Comparison of ENCODE assay signal across 25 cellular contexts in the genomic region with DNA sequence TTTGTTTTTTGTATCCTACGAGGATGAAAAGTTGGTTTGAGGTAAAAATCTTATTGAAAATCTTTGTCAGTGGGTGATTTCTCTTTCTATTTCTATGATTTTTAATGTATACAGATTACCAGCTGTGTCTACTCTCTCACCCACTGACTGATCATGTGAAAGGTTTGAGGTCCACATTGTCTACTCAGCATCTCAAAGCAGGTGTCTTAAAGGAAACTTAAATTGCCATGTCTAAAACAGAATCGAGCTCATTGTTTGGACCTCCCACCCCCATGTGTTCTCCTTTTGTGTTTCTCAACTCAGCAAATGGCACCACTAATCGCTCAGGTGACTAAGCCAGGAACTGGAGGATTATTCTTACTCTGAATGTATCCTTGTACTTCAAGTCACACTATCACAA.
A peak's percentile ranks its signal among the peaks of the same experiment; 100 is the strongest.
DNase-seq lines count a peak whose midpoint lies in the region; ATAC-seq and TF ChIP-seq lines count a peak whose summit lies in the region.
"Had no signal": no experiment of that assay in that cellular context is flagged by ENCODE, and none has a peak within 500 bp of the region (broad histone marks: within the 10 kb centered on the region; RNA-seq: fewer than 3 reads in every experiment).

No MANE protein-coding gene starts in this region.

- H3K27ac Mint-ChIP-seq in GM23338 (no peak overlapping the region), WTC11 (no peak overlapping the region), neural progenitor cell (no peak overlapping the region)
- H3K27ac Mint-ChIP-seq: CD14-positive monocyte; CD4-positive, alpha-beta memory T cell; CD4-positive, CD25-positive, alpha-beta regulatory T cell; CD8-positive, alpha-beta memory T cell had no signal

- H3K36me3 Mint-ChIP-seq in GM23338 (ENCODE audit: low read depth) (no peaks in the 10 kb centered on the region; the same call in 2 of the 3 replicates), WTC11 (0 out of 2 replicates have a peak, but pooled peaks cover 6% of the 10 kb centered on the region), neural progenitor cell (no peaks in the 10 kb centered on the region)
- H3K36me3 Mint-ChIP-seq: CD14-positive monocyte; CD4-positive, alpha-beta memory T cell; CD4-positive, CD25-positive, alpha-beta regulatory T cell had no signal

- H3K9me3 Mint-ChIP-seq in GM23338 (no peaks in the 10 kb centered on the region; the same call in 2 of the 3 replicates), WTC11 (peaks cover 17% of the 10 kb centered on the region), neural progenitor cell (peaks cover 8% of the 10 kb centered on the region)

- TF ChIP-seq CTCF in GM23338 (conservative IDR thresholded peaks at IDR 0.05; ENCODE audit: low read depth in 2 of 2): no peak
- no peak for TF ChIP-seq CTCF in MM.1S (IDR thresholded peaks at IDR 0.05; ENCODE audit: low read length)
- no peak for TF ChIP-seq CTCF in WTC11 (IDR thresholded peaks at IDR 0.05)
- no peak for TF ChIP-seq CTCF in neural progenitor cell (IDR thresholded peaks at IDR 0.05)

- H3K27me3 Mint-ChIP-seq in GM23338 (ENCODE audit: insufficient read depth, low read depth, poor library complexity) (no peaks in the 10 kb centered on the region), WTC11 (ENCODE audit: low read depth) (no peaks in the 10 kb centered on the region), neural progenitor cell (ENCODE audit: insufficient read depth, low read depth) (peaks cover 2% of the 10 kb centered on the region)

- H3K9ac ChIP-seq in MM.1S (ENCODE audit: low read length): no peak overlapping the region
- H3K9ac ChIP-seq in neural progenitor cell: no peak overlapping the region
- H3K9ac ChIP-seq: BLaER1 had no signal

- H3K9me3 ChIP-seq in MM.1S (replicated peaks; ENCODE audit: insufficient read depth, low read length) (no peaks in the 10 kb centered on the region), neural progenitor cell (ENCODE audit: low read depth) (no peaks in the 10 kb centered on the region)
- H3K9me3 ChIP-seq: BE2C had no signal

- H2AFZ ChIP-seq in GM23338 (peak overlapping the region; percentile 45; the same call in 1 of the 2 replicates), MM.1S (ENCODE audit: low read length) (peak overlapping the region; percentile 20), neural progenitor cell (replicated peaks) (no peak overlapping the region)

- H3K79me2 ChIP-seq in GM23338 (replicated peaks; ENCODE audit: insufficient read depth) (no peaks in the 10 kb centered on the region), MM.1S (ENCODE audit: low read length) (no peaks in the 10 kb centered on the region), neural progenitor cell (ENCODE audit: low read depth) (no peaks in the 10 kb centered on the region)

- H3K4me1 Mint-ChIP-seq in GM23338: peaks cover 4% of the 10 kb centered on the region; the same call in 2 of the 3 replicates
- peaks cover 7% of the 10 kb centered on the region for H3K4me1 Mint-ChIP-seq in WTC11
- H3K4me1 Mint-ChIP-seq in neural progenitor cell: peaks cover 7% of the 10 kb centered on the region
- H3K4me1 Mint-ChIP-seq: CD14-positive monocyte; CD4-positive, alpha-beta memory T cell; CD4-positive, CD25-positive, alpha-beta regulatory T cell; CD8-positive, alpha-beta memory T cell had no signal

- no peak overlapping the region for H3K4me3 ChIP-seq in GM23338
- no peak overlapping the region for H3K4me3 ChIP-seq in MM.1S (ENCODE audit: low read length)
- no peak overlapping the region for H3K4me3 ChIP-seq in neural progenitor cell
- H3K4me3 ChIP-seq: BLaER1, GM12878 had no signal

- H3K27me3 ChIP-seq in GM23338 (ENCODE audit: insufficient read depth) (no peaks in the 10 kb centered on the region), MM.1S (replicated peaks; ENCODE audit: insufficient read depth, low read length) (no peaks in the 10 kb centered on the region), neural progenitor cell (no peaks in the 10 kb centered on the region)
- H3K27me3 ChIP-seq: BE2C, BLaER1 had no signal

- no peaks in the 10 kb centered on the region for H3K9me2 ChIP-seq in GM23338 (ENCODE audit: insufficient read depth)
- H3K9me2 ChIP-seq in MM.1S (replicated peaks; ENCODE audit: insufficient read depth, low read length): no peaks in the 10 kb centered on the region

- H3K27ac ChIP-seq in GM23338 (ENCODE audit: low read depth) (no peak overlapping the region), MM.1S (ENCODE audit: low read length) (peak overlapping the region; percentile 15; the same call in 1 of the 2 replicates), neural progenitor cell (no peak overlapping the region)
- H3K27ac ChIP-seq: BLaER1 had no signal

- H4K20me1 ChIP-seq in GM23338 (replicated peaks; ENCODE audit: insufficient read depth): no peaks in the 10 kb centered on the region
- H4K20me1 ChIP-seq in MM.1S (ENCODE audit: insufficient read depth, low read length): no peaks in the 10 kb centered on the region
- no peaks in the 10 kb centered on the region for H4K20me1 ChIP-seq in neural progenitor cell (ENCODE audit: low read depth)
- H4K20me1 ChIP-seq: BLaER1 had no signal

- no peak overlapping the region for H3K4me2 ChIP-seq in GM23338
- H3K4me2 ChIP-seq in MM.1S (ENCODE audit: low read depth, low read length): peak overlapping the region; percentile 17; the same call in 1 of the 2 replicates
- H3K4me2 ChIP-seq in neural progenitor cell: peak overlapping the region; percentile 30
- H3K4me2 ChIP-seq: BLaER1 had no signal

- H3K36me3 ChIP-seq in GM23338 (ENCODE audit: insufficient read depth) (no peaks in the 10 kb centered on the region), MM.1S (replicated peaks; ENCODE audit: insufficient read depth, low read length) (no peaks in the 10 kb centered on the region), neural progenitor cell (no peaks in the 10 kb centered on the region)
- H3K36me3 ChIP-seq: BE2C, BLaER1 had no signal

- DNase-seq in GM23338 (ENCODE audit: low spot score) (no peak), MM.1S (peak; percentile 77), WTC11 (ENCODE audit: low spot score) (no peak), neural progenitor cell (ENCODE audit: low spot score) (peak; percentile 37), GM19238 (ENCODE audit: insufficient read length, low spot score) (no peak)
- DNase-seq: 8988T; ACHN; BE2C; C1 segment of cervical spinal cord; CD4-positive, alpha-beta memory T cell; CD4-positive, CD25-positive, alpha-beta regulatory T cell; CD8-positive, alpha-beta memory T cell; COR-L47; DMS 273 treated with DMSO at 0.1 percent for 48 hours; DMS153; DMS53; DMS79; DND-41; EL; GDM1 had no signal

- ATAC-seq in GM23338: no peak
- ATAC-seq in WTC11: peak; percentile 26; the same call in 1 of the 2 replicates
- ATAC-seq in GM19467 (IDR thresholded peaks at IDR 0.05; ENCODE audit: unreplicated experiment): no peak
- ATAC-seq in GM18909 (IDR thresholded peaks at IDR 0.05; ENCODE audit: poor library complexity, unreplicated experiment): no peak
- ATAC-seq: GM12878 had no signal

- H3F3A ChIP-seq in GM23338 (replicated peaks; ENCODE audit: low read depth) (no peaks in the 10 kb centered on the region), MM.1S (ENCODE audit: insufficient read depth, low read length) (no peaks in the 10 kb centered on the region), neural progenitor cell (ENCODE audit: low read depth) (peaks cover 9% of the 10 kb centered on the region)

- H3K4me1 ChIP-seq in GM23338 (ENCODE audit: insufficient read depth) (no peaks in the 10 kb centered on the region), MM.1S (ENCODE audit: low read length) (peaks cover 8% of the 10 kb centered on the region; the same call in 1 of the 2 replicates), neural progenitor cell (peaks cover 13% of the 10 kb centered on the region)
- H3K4me1 ChIP-seq: BE2C, BLaER1 had no signal

- POLR2A ChIA-PET in WTC11 (lab: Charles Lee): interaction anchor here (0.6 kb wide), 1 partner anchor 1463 kb away, joined by 3 read pairs; no protein-coding TSS in a partner anchor

- H3K4me3 Mint-ChIP-seq in GM23338 (no peak overlapping the region), WTC11 (no peak overlapping the region), neural progenitor cell (no peak overlapping the region)
- H3K4me3 Mint-ChIP-seq: CD14-positive monocyte; CD4-positive, alpha-beta memory T cell; CD4-positive, CD25-positive, alpha-beta regulatory T cell; CD8-positive, alpha-beta memory T cell had no signal

- CTCF ChIA-PET in WTC11 (lab: Charles Lee): interaction anchor here (1.9 kb wide), 1 partner anchor 29 kb away, joined by 6 read pairs; no protein-coding TSS in a partner anchor

TF ChIP-seq in GM23338, 12 proteins besides CTCF, POLR2A, EP300 and RAD21 (continues in another document):
- no peak for TF ChIP-seq EZH2phosphoT487 (IDR thresholded peaks at IDR 0.05; ENCODE audit: unreplicated experiment)
- TF ChIP-seq ZNF331 (CRISPR knock-in tag; IDR thresholded peaks at IDR 0.05; ENCODE audit: low read depth): no peak

TF ChIP-seq in WTC11, 78 proteins besides CTCF, POLR2A, EP300 and RAD21:
- TF ChIP-seq, protein P1, sequence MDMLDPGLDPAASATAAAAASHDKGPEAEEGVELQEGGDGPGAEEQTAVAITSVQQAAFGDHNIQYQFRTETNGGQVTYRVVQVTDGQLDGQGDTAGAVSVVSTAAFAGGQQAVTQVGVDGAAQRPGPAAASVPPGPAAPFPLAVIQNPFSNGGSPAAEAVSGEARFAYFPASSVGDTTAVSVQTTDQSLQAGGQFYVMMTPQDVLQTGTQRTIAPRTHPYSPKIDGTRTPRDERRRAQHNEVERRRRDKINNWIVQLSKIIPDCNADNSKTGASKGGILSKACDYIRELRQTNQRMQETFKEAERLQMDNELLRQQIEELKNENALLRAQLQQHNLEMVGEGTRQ (CRISPR knock-in tag; IDR thresholded peaks at IDR 0.05): no peak
- TF ChIP-seq SOX15 (CRISPR knock-in tag; IDR thresholded peaks at IDR 0.05) (no peak), FOXK1 (CRISPR knock-in tag; IDR thresholded peaks at IDR 0.05) (no peak), ZNF219 (CRISPR knock-in tag; IDR thresholded peaks at IDR 0.05; ENCODE audit: borderline replicate concordance) (no peak)
- TF ChIP-seq, protein P2, sequence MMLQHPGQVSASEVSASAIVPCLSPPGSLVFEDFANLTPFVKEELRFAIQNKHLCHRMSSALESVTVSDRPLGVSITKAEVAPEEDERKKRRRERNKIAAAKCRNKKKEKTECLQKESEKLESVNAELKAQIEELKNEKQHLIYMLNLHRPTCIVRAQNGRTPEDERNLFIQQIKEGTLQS (CRISPR knock-in tag; conservative IDR thresholded peaks at IDR 0.05): no peak

Comparison
In these comparisons a context has a peak if more than half of its experiments do, and no peak if none do; other contexts are left out.
1. DNase-seq: peak in MM.1S (single experiment) and neural progenitor cell (single experiment); none in GM23338 (single experiment), WTC11 (single experiment) and GM19238 (single experiment).